Comparison of ENCODE assay signal across 11 cellular contexts in the genomic region with DNA sequence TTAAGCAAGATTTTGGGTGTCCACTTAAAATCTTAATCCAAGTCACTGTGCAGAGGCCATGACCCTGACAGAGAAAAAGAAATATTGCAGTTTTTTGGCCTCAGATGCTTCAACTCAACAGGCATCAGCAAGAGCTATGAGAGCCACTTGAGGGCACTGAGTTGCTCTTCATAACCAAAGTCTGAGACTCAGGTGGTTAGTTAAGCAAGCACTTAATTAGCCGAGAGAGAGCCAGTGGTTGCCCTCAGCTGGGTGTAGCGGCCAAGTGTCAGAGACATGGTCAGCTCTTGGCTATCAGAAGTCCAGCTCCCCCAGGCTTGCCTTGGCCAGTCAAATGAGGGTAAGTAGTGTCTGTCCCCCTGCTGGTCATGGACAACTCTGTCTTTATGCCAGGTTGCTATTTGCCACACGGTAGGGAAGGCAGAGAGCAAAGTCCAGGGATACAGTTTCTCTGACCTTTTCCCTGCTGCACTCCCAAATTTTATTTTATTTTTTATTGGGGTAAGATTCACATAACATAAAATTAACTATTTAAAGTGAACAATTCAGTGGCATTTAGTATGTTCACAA. TPM values are rescaled to one million over a fixed set of nuclear protein-coding genes. Genes with fewer than 3 reads are reported as not detected.
A peak's percentile ranks its signal among the peaks of the same experiment; 100 is the strongest.
DNase-seq lines count a peak whose midpoint lies in the region; ATAC-seq and TF ChIP-seq lines count a peak whose summit lies in the region.
"Had no signal": no experiment of that assay in that cellular context is flagged by ENCODE, and none has a peak within 500 bp of the region (broad histone marks: within the 10 kb centered on the region; RNA-seq: fewer than 3 reads in every experiment).

No MANE protein-coding gene starts in this region.

- WGBS in prostate gland, result 77% methylated on average over 3 of the region's 3 CpGs

- no peaks in the 10 kb centered on the region for H3K36me3 ChIP-seq in prostate gland

- peak; percentile 39 for TF ChIP-seq CTCF in 22Rv1 (IDR thresholded peaks at IDR 0.05)
- TF ChIP-seq CTCF in GM12874 (IDR thresholded peaks at IDR 0.05; ENCODE audit: insufficient read depth, low read depth, low read length), result peak; percentile 29; the same call in 1 of the 2 replicates
- TF ChIP-seq CTCF in prostate gland (IDR thresholded peaks at IDR 0.05), result peak in 1 of 4 experiments; percentile 17

- no peaks in the 10 kb centered on the region for H3K9me3 Mint-ChIP-seq in activated naive CD4-positive, alpha-beta T cell treated with anti-CD3 and anti-CD28 coated beads, Interleukin-2, amount 50 U/mL, for 72 hours

- H3K27ac Mint-ChIP-seq in activated naive CD4-positive, alpha-beta T cell treated with anti-CD3 and anti-CD28 coated beads, Interleukin-2, amount 50 U/mL, for 72 hours, result no peak overlapping the region

- H3K36me3 Mint-ChIP-seq in activated naive CD4-positive, alpha-beta T cell treated with anti-CD3 and anti-CD28 coated beads, Interleukin-2, amount 50 U/mL, for 72 hours, result no peaks in the 10 kb centered on the region

- no peaks in the 10 kb centered on the region for H3K9me3 ChIP-seq in prostate gland

- H3K4me1 ChIP-seq in prostate gland (replicated peaks), result no peaks in the 10 kb centered on the region

- DNase-seq in iPS-NIHi11 (ENCODE audit: low spot score) (peak; percentile 49), prostate gland (ENCODE audit: low spot score) (no peak), foreskin melanocyte (no peak)
- no peak for DNase-seq in stimulated activated naive CD4-positive, alpha-beta T cell treated with Interleukin-2 at 50 U/mL for 16 hours (lab: John Stamatoyannopoulos, UW)
- no peak for DNase-seq in activated naive CD4-positive, alpha-beta T cell treated with anti-CD3 and anti-CD28 coated beads, Interleukin-2, amount 50 U/mL, for 72 hours (ENCODE audit: low spot score in 2 of 2)
- DNase-seq: C1 segment of cervical spinal cord, NCI-H524, T-helper 2 cell had no signal

- no peaks in the 10 kb centered on the region for H3K27me3 ChIP-seq in prostate gland (replicated peaks; ENCODE audit: insufficient read depth)

- H3K4me3 ChIP-seq in prostate gland, result no peak overlapping the region

- intact Hi-C loops in prostate gland (cut with DNase I), result no loop called here

- H3K27ac ChIP-seq in 22Rv1 (no peak overlapping the region), prostate gland (no peak overlapping the region)

- no peak for TF ChIP-seq POLR2A in prostate gland (IDR thresholded peaks at IDR 0.05)

- ATAC-seq in SK-N-SH treated with all-trans-retinoic acid at 6 μM for 48 hours, result peak; percentile 39; the same call in 1 of the 3 replicates
- no peak for ATAC-seq in activated naive CD4-positive, alpha-beta T cell treated with anti-CD3 and anti-CD28 coated beads, Interleukin-2, amount 50 U/mL, for 72 hours

TF ChIP-seq in SK-N-SH treated with all-trans-retinoic acid at 6 μM for 48 hours, 23 proteins besides CTCF, POLR2A, EP300 and RAD21:
- no peak for TF ChIP-seq BACH2 (CRISPR knock-in tag; IDR thresholded peaks at IDR 0.05; ENCODE audit: borderline replicate concordance)
- no peak for TF ChIP-seq ZFP3 (CRISPR knock-in tag; IDR thresholded peaks at IDR 0.05)
- TF ChIP-seq ISL1 (CRISPR knock-in tag; IDR thresholded peaks at IDR 0.05), result no peak
- no peak for TF ChIP-seq GLIS3 (CRISPR knock-in tag; IDR thresholded peaks at IDR 0.05)
- TF ChIP-seq ZNF8 (CRISPR knock-in tag; IDR thresholded peaks at IDR 0.05), result no peak
- TF ChIP-seq ZC3H10 (CRISPR knock-in tag; IDR thresholded peaks at IDR 0.05), result no peak
- TF ChIP-seq ARNTL (CRISPR knock-in tag; IDR thresholded peaks at IDR 0.05; ENCODE audit: borderline replicate concordance, low read depth), result no peak

RNA-seq across cellular contexts. Expression of a gene that starts 9.0 kb away (rescaled TPM):
- total RNA-seq in prostate gland, result not detected
- not detected for total RNA-seq in activated naive CD4-positive, alpha-beta T cell treated with anti-CD3 and anti-CD28 coated beads, Interleukin-2, amount 50 U/mL, for 72 hours

RNA-seq across cellular contexts. Expression of a gene that starts 11.7 kb away (rescaled TPM):
- total RNA-seq in prostate gland, result under 1 TPM; 0.05 to 0.45 TPM
- not detected for total RNA-seq in activated naive CD4-positive, alpha-beta T cell treated with anti-CD3 and anti-CD28 coated beads, Interleukin-2, amount 50 U/mL, for 72 hours

RNA-seq across cellular contexts. Expression of a gene that starts 39.3 kb away (rescaled TPM):
- total RNA-seq in prostate gland, result 10 to 100 TPM in 1 of 2 donors, not detected in 1; 22.1 TPM
- 1 to 10 TPM; 1.4 to 7.7 TPM for total RNA-seq in activated naive CD4-positive, alpha-beta T cell treated with anti-CD3 and anti-CD28 coated beads, Interleukin-2, amount 50 U/mL, for 72 hours

RNA-seq across cellular contexts. Expression of a gene that starts 41.8 kb away (rescaled TPM):
- 100 to 1,000 TPM; 160 to 516 TPM for total RNA-seq in prostate gland
- total RNA-seq in activated naive CD4-positive, alpha-beta T cell treated with anti-CD3 and anti-CD28 coated beads, Interleukin-2, amount 50 U/mL, for 72 hours, result not detected

RNA-seq across cellular contexts. Expression of a gene that starts 56.4 kb away (rescaled TPM):
- not detected for total RNA-seq in prostate gland
- 1 to 10 TPM in 1 of 2 donors, under 1 TPM in 1; 0.98 to 4.9 TPM for total RNA-seq in activated naive CD4-positive, alpha-beta T cell treated with anti-CD3 and anti-CD28 coated beads, Interleukin-2, amount 50 U/mL, for 72 hours
